9 cellular contexts compared by ENCODE assay signal in genomic region chr9:73199886-73200285, GRCh38. TPM values are rescaled to one million over a fixed set of nuclear protein-coding genes. Genes with fewer than 3 reads are reported as not detected.
DNase-seq lines count a peak whose midpoint lies in the region; FAIRE-seq and TF ChIP-seq lines count a peak whose summit lies in the region.
"Had no signal": no experiment of that assay in that cellular context is flagged by ENCODE, and none has a peak within 500 bp of the region (broad histone marks: within the 10 kb centered on the region; RNA-seq: fewer than 3 reads in every experiment).

No MANE protein-coding gene starts in this region.

- DNase-seq in AG10803 (ENCODE audit: low read depth), result no peak
- peak in 1 of 2 experiments; percentile 15 for DNase-seq in HL-60 (ENCODE audit: low read depth in 1 of 2, low spot score in 1 of 2)
- DNase-seq in UCSD-AML1 (lab: John Stamatoyannopoulos, UW; ENCODE audit: unreplicated experiment), result peak; percentile 10
- peak; percentile 21 for DNase-seq in iPS-NIHi11 (ENCODE audit: low spot score)
- no peak for DNase-seq in RPMI8226
- DNase-seq in GM10248 (ENCODE audit: extremely low spot score), result no peak
- DNase-seq in inferior parietal cortex (ENCODE audit: extremely low spot score), result no peak
- no peak for DNase-seq in GM12891 (ENCODE audit: insufficient read length, low spot score)
- DNase-seq: activated naive CD4-positive, alpha-beta T cell treated with anti-CD3 and anti-CD28 coated beads, Interleukin-2, amount 50 U/mL, for 16 hours had no signal

- no peak for TF ChIP-seq POLR2A in GM12891 (IDR thresholded peaks at IDR 0.05; ENCODE audit: low read depth, low read length)

- POLR2A ChIA-PET in GM10248 (lab: Yijun Ruan, JAX), result no interaction called here

- CTCF ChIA-PET in GM10248 (lab: Yijun Ruan, JAX), result interaction anchor here (0.7 to 3.6 kb wide), 15 partner anchors 9 to 1370 kb away, joined by 3 to 22 read pairs (median 4); no protein-coding TSS in a partner anchor

- no peak overlapping the region for H3K27ac ChIP-seq in HL-60 (replicated peaks)

- FAIRE-seq in GM12891 (lab: Jason Lieb, UNC), result no peak

- no peaks in the 10 kb centered on the region for H3K27me3 ChIP-seq in HL-60 (ENCODE audit: insufficient read depth, poor library complexity, severe bottlenecking)

- peak; percentile 30; the same call in 1 of the 2 replicates for TF ChIP-seq CTCF in AG10803 (conservative IDR thresholded peaks at IDR 0.05; ENCODE audit: low read length)
- peak; percentile 49 for TF ChIP-seq CTCF in HL-60 (IDR thresholded peaks at IDR 0.05; ENCODE audit: insufficient read depth, low read length)
- TF ChIP-seq CTCF in GM10248 (IDR thresholded peaks at IDR 0.05; ENCODE audit: control extremely low read depth, extremely low read depth, low read depth, missing control alignments), result no peak

- H3K4me3 ChIP-seq in AG10803 (ENCODE audit: low read length) (no peak overlapping the region), HL-60 (replicated peaks; ENCODE audit: insufficient read depth, low read length) (no peak overlapping the region)

TF ChIP-seq in GM12891, 5 proteins besides CTCF, POLR2A, EP300 and RAD21:
- TF ChIP-seq SPI1 (IDR thresholded peaks at IDR 0.05; ENCODE audit: low read depth, low read length), result no peak
- TF ChIP-seq PAX5 (IDR thresholded peaks at IDR 0.05; ENCODE audit: insufficient read depth, low read length, severe bottlenecking), result no peak
- TF ChIP-seq POU2F2 (IDR thresholded peaks at IDR 0.05; ENCODE audit: low read depth, low read length), result no peak
- no peak for TF ChIP-seq TAF1 (IDR thresholded peaks at IDR 0.05; ENCODE audit: low read depth, low read length)
- no peak for TF ChIP-seq POLR2AphosphoS5 (IDR thresholded peaks at IDR 0.05; ENCODE audit: low read depth, low read length)

RNA-seq across cellular contexts. Expression of gene ANXA1, which starts 48.2 kb away (rescaled TPM):
- polyA plus RNA-seq in GM12891 (2012; ENCODE audit: low read depth, missing spikeins), result 13.0 TPM

Comparison
In these comparisons a context has a peak if more than half of its experiments do, and no peak if none do; other contexts are left out.
1. DNase-seq: peak in UCSD-AML1 (single experiment) and iPS-NIHi11 (single experiment); none in AG10803 (single experiment), RPMI8226 (single experiment), GM10248 (single experiment), inferior parietal cortex (single experiment) and GM12891 (single experiment).